Comparison of ENCODE assay signal across 8 cellular contexts in the genomic region with DNA sequence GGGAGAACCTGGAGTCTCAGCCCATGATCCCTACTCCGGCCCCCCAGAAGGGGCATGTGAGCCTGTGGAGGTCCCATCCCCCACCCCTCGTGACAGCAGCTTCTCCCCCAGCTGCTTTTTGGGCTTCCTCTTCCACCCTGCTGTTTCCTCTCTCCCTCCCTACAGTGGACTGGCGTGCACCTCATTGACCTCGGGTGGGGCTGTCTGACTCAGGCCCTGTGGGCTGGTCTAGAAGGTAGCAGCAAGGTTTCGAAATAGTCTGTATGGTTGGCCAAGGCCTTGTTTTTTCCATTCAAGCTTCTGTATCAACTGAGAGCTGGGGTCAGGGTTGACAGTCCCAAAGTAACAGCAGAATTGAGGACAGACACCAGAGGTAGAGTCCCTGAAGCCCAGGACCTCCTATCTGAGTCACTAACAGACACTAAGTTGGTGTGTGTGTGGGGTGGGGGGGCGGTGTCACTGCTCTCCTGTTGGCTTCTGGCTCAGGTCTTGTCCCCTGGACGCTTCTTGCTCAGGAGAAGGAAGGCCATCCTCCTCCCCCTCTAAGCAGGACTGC.
DNase-seq lines count a peak whose midpoint lies in the region; ATAC-seq and TF ChIP-seq lines count a peak whose summit lies in the region.

No MANE protein-coding gene starts in this region.

- TF ChIP-seq CTCF in AG10803 (conservative IDR thresholded peaks at IDR 0.05; ENCODE audit: low read length) (no peak), WERI-Rb-1 (IDR thresholded peaks at IDR 0.05; ENCODE audit: low read depth, low read length) (no peak)

- DNase-seq in AG10803 (ENCODE audit: low read depth) (peak; percentile 64), SIG-M5 treated with dmso at 0.1 percent for 504 hours (lab: John Stamatoyannopoulos, UW; ENCODE audit: unreplicated experiment) (peak; percentile 91), fibroblast of peridontal ligament (ENCODE audit: extremely low read depth) (peak; percentile 43), pons (ENCODE audit: low spot score) (peak; percentile 77), DMS79 (lab: John Stamatoyannopoulos, UW) (no peak), WERI-Rb-1 (no peak)

- H3K9me3 ChIP-seq in WERI-Rb-1 (ENCODE audit: severe bottlenecking), result no peaks in the 10 kb centered on the region

- ATAC-seq in GM19035 (IDR thresholded peaks at IDR 0.05; ENCODE audit: unreplicated experiment) (peak; percentile 66), HG03095 (IDR thresholded peaks at IDR 0.05; ENCODE audit: unreplicated experiment) (peak; percentile 67)

- no peaks in the 10 kb centered on the region for H3K27me3 ChIP-seq in WERI-Rb-1 (ENCODE audit: insufficient read depth, low read depth, severe bottlenecking)

- H3K4me3 ChIP-seq in AG10803 (ENCODE audit: low read length), result no peak overlapping the region
- no peak overlapping the region for H3K4me3 ChIP-seq in WERI-Rb-1 (ENCODE audit: low read depth, low read length)

- H3K27ac ChIP-seq in WERI-Rb-1, result no peak overlapping the region

- H3K36me3 ChIP-seq in WERI-Rb-1, result no peaks in the 10 kb centered on the region

Comparison
In these comparisons a context has a peak if more than half of its experiments do, and no peak if none do; other contexts are left out.
1. DNase-seq: peak in AG10803 (single experiment), SIG-M5 treated with dmso at 0.1 percent for 504 hours (single experiment), fibroblast of peridontal ligament (single experiment) and pons (single experiment); none in DMS79 (single experiment) and WERI-Rb-1 (single experiment).